18 cellular contexts compared by ENCODE assay signal in the genomic region with DNA sequence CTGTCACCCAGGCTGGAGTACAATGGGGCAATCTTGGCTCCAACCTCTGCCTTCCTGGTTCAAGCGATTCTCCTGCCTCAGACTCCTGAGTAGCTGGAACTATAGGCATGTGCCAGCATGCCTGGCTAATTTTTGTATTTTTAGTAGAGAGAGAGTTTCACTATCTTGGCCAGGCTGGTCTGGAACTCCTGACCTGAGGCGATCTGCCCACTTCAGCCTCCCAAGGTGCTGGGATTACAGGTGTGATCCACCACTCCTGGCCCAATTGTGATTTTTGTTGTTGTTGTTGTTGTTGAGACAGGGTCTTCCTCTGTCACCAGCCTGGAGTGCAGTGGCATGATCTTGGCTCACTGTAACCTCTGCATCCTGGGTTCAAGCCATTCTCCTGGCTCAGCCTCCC.
DNase-seq lines count a peak whose midpoint lies in the region; ATAC-seq, FAIRE-seq and TF ChIP-seq lines count a peak whose summit lies in the region.
"Had no signal": no experiment of that assay in that cellular context is flagged by ENCODE, and none has a peak within 500 bp of the region (broad histone marks: within the 10 kb centered on the region; RNA-seq: fewer than 3 reads in every experiment).

No MANE protein-coding gene starts in this region.

- FAIRE-seq in HepG2 (lab: Jason Lieb, UNC), result no peak
- FAIRE-seq: G401.6, GM12892, H1 had no signal

- 95% methylated on average over 2 of the region's 2 CpGs for WGBS in HepG2 (ENCODE audit: low lambda C conversion rate)
- 60% methylated on average over 1 of the region's 2 CpGs for WGBS in right lobe of liver (ENCODE audit: insufficient coverage, low coverage, low lambda C conversion rate, missing lambda C conversion rate)
- WGBS in sigmoid colon, 2 donors, result 96 to 98% methylated on average over 2 of the region's 2 CpGs

- H3K27me3 ChIP-seq in HepG2 (ENCODE audit: control insufficient read depth in 1 of 2, insufficient read depth in 2 of 2, low read length in 2 of 2) (no peaks in the 10 kb centered on the region), right lobe of liver (no peaks in the 10 kb centered on the region), sigmoid colon (no peaks in the 10 kb centered on the region)

- H3K9ac ChIP-seq in HepG2 (ENCODE audit: insufficient read depth, low read depth, low read length), result no peak overlapping the region
- H3K9ac ChIP-seq: GM23248 had no signal

- peak overlapping the region; percentile 42 for H3K27ac ChIP-seq in HepG2 (ENCODE audit: extremely low read length, insufficient read depth, low read length)
- no peak overlapping the region for H3K27ac ChIP-seq in right lobe of liver
- H3K27ac ChIP-seq in sigmoid colon, result peak overlapping the region in 3 of 4 donors; percentile 72 to 79 (median 76)
- H3K27ac ChIP-seq: GM23248 had no signal

- H3K79me2 ChIP-seq in HepG2 (ENCODE audit: insufficient read depth, low read length), result peaks cover 22% of the 10 kb centered on the region

- H3K27ac Mint-ChIP-seq in natural killer cell, result no peak overlapping the region

- TF ChIP-seq RAD21 in HepG2 (CRISPR knock-in tag; IDR thresholded peaks at IDR 0.05), result no peak

- H3K9me3 Mint-ChIP-seq in natural killer cell, result no peaks in the 10 kb centered on the region
- H3K9me3 Mint-ChIP-seq: CD4-positive, alpha-beta memory T cell had no signal

- TF ChIP-seq CTCF in HepG2 (CRISPR knock-in tag; IDR thresholded peaks at IDR 0.05) (no peak), right lobe of liver (IDR thresholded peaks at IDR 0.05) (no peak), epithelial cell of esophagus (IDR thresholded peaks at IDR 0.05; ENCODE audit: insufficient read depth, low read depth, low read length, missing control alignments) (no peak), sigmoid colon (IDR thresholded peaks at IDR 0.05) (no peak), natural killer cell (IDR thresholded peaks at IDR 0.05) (no peak)

- H3K27me3 Mint-ChIP-seq in natural killer cell (ENCODE audit: low read depth in 2 of 2), result no peaks in the 10 kb centered on the region
- H3K27me3 Mint-ChIP-seq: CD4-positive, alpha-beta memory T cell had no signal

- POLR2A ChIA-PET in HepG2 (lab: Yijun Ruan, JAX), result interaction anchor here (1.1 to 1.9 kb wide), 2 partner anchors 69 kb away, joined by 4 to 6 read pairs; a partner anchor contains a TSS

- H3K4me1 Mint-ChIP-seq in natural killer cell, result peaks cover 11 to 16% of the 10 kb centered on the region in 2 donors

- ATAC-seq in HepG2 (no peak), right lobe of liver (no peak), natural killer cell (no peak)

- no peak overlapping the region for H3K4me3 Mint-ChIP-seq in natural killer cell
- H3K4me3 Mint-ChIP-seq: CD4-positive, alpha-beta memory T cell had no signal

- TF ChIP-seq EP300 in HepG2 (IDR thresholded peaks at IDR 0.05; ENCODE audit: low read depth in 2 of 2, low read length in 2 of 2) (no peak), HepG2 (CRISPR knock-in tag; IDR thresholded peaks at IDR 0.05; ENCODE audit: borderline replicate concordance) (no peak), sigmoid colon (IDR thresholded peaks at IDR 0.05) (no peak)

- TF ChIP-seq POLR2A in HepG2 (IDR thresholded peaks at IDR 0.05; ENCODE audit: insufficient read depth in 1 of 2, low read depth in 2 of 2, low read length in 2 of 2), result no peak
- no peak for TF ChIP-seq POLR2A in right lobe of liver (IDR thresholded peaks at IDR 0.05)
- no peak for TF ChIP-seq POLR2A in sigmoid colon (IDR thresholded peaks at IDR 0.05)

- no peaks in the 10 kb centered on the region for H3K9me3 ChIP-seq in HepG2 (ENCODE audit: low read length)
- H3K9me3 ChIP-seq in right lobe of liver, result no peaks in the 10 kb centered on the region
- no peaks in the 10 kb centered on the region for H3K9me3 ChIP-seq in sigmoid colon

- DNase-seq in HepG2 (ENCODE audit: low spot score) (no peak), right lobe of liver (no peak), epithelial cell of esophagus (ENCODE audit: low read depth) (peak; percentile 23), sigmoid colon (no peak), natural killer cell (no peak), G401 (ENCODE audit: low spot score) (no peak)
- DNase-seq: C1 segment of cervical spinal cord; Calu3; CD4-positive, alpha-beta memory T cell; COR-L47; DMS53; DMS79 treated with DMSO at 0.1 percent for 48 hours; GM23248; H7; HCEC 1CT had no signal

- in situ Hi-C loops in HepG2 (cut with HindIII; ENCODE audit: extremely low pct_ligation_motif_present, low pct_unique_long_range_greater_than_20kb) (no loop called here), G401 (cut with HindIII; ENCODE audit: low sequenced_read_pairs) (no loop called here)

- intact Hi-C loops in HepG2 (cut with micrococcal nuclease; ENCODE audit: unreplicated experiment) (no loop called here), right lobe of liver (cut with DNase I) (no loop called here), sigmoid colon (cut with DNase I) (no loop called here), natural killer cell (cut with micrococcal nuclease) (no loop called here)

- H3K36me3 ChIP-seq in HepG2 (replicated peaks in 1 of 2; ENCODE audit: control insufficient read depth in 1 of 2, insufficient read depth in 2 of 2, low read length in 2 of 2), result no peaks in the 10 kb centered on the region; a peak in 1 of 5 replicates
- H3K36me3 ChIP-seq in right lobe of liver, result no peaks in the 10 kb centered on the region
- H3K36me3 ChIP-seq in sigmoid colon, result peaks cover 0 to 5% (median 0%) of the 10 kb centered on the region in 4 donors

- H4K20me1 ChIP-seq in HepG2 (ENCODE audit: insufficient read depth, low read length), result no peaks in the 10 kb centered on the region

- H3K36me3 Mint-ChIP-seq in natural killer cell, result peaks cover 7% of the 10 kb centered on the region

- H3K4me1 ChIP-seq in HepG2 (ENCODE audit: insufficient read depth, low read length), result peaks cover 81% of the 10 kb centered on the region
- H3K4me1 ChIP-seq in right lobe of liver, result peaks cover 0 to 37% (median 11%) of the 10 kb centered on the region in 4 donors
- H3K4me1 ChIP-seq in sigmoid colon, result peaks cover 0 to 53% (median 48%) of the 10 kb centered on the region in 4 donors

- H2AFZ ChIP-seq in HepG2 (ENCODE audit: low read length), result no peak overlapping the region
- H2AFZ ChIP-seq: GM23248 had no signal

- no peak overlapping the region for H3K4me3 ChIP-seq in HepG2 (replicated peaks in 1 of 3; ENCODE audit: insufficient read depth in 1 of 3, low read depth in 2 of 3, low read length in 3 of 3)
- H3K4me3 ChIP-seq in right lobe of liver, result no peak overlapping the region
- H3K4me3 ChIP-seq in epithelial cell of esophagus (ENCODE audit: low read length), result no peak overlapping the region
- no peak overlapping the region for H3K4me3 ChIP-seq in sigmoid colon
- H3K4me3 ChIP-seq: GM23248 had no signal

- H3K4me2 ChIP-seq in HepG2 (ENCODE audit: low read depth, low read length), result no peak overlapping the region

- BruUV-seq in HepG2 (replicated peaks; lab: Mats Ljungman, UMichigan), result no TSS peak

- CTCF ChIA-PET in HepG2 (lab: Yijun Ruan, JAX; ENCODE audit: low intra/inter-chr PET ratio, low total read pairs), result no interaction called here

TF ChIP-seq in HepG2, 621 proteins besides CTCF, POLR2A, EP300 and RAD21 (continues in another document):
- TF ChIP-seq RARG (CRISPR knock-in tag; IDR thresholded peaks at IDR 0.05; ENCODE audit: low read depth), result no peak
- TF ChIP-seq, protein P1, sequence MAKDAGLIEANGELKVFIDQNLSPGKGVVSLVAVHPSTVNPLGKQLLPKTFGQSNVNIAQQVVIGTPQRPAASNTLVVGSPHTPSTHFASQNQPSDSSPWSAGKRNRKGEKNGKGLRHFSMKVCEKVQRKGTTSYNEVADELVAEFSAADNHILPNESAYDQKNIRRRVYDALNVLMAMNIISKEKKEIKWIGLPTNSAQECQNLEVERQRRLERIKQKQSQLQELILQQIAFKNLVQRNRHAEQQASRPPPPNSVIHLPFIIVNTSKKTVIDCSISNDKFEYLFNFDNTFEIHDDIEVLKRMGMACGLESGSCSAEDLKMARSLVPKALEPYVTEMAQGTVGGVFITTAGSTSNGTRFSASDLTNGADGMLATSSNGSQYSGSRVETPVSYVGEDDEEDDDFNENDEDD (CRISPR knock-in tag; IDR thresholded peaks at IDR 0.05; ENCODE audit: borderline replicate concordance), result no peak
- no peak for TF ChIP-seq HOXD1 (CRISPR knock-in tag; IDR thresholded peaks at IDR 0.05)
- no peak for TF ChIP-seq ZNF160 (CRISPR knock-in tag; IDR thresholded peaks at IDR 0.05)
- TF ChIP-seq, protein P2, sequence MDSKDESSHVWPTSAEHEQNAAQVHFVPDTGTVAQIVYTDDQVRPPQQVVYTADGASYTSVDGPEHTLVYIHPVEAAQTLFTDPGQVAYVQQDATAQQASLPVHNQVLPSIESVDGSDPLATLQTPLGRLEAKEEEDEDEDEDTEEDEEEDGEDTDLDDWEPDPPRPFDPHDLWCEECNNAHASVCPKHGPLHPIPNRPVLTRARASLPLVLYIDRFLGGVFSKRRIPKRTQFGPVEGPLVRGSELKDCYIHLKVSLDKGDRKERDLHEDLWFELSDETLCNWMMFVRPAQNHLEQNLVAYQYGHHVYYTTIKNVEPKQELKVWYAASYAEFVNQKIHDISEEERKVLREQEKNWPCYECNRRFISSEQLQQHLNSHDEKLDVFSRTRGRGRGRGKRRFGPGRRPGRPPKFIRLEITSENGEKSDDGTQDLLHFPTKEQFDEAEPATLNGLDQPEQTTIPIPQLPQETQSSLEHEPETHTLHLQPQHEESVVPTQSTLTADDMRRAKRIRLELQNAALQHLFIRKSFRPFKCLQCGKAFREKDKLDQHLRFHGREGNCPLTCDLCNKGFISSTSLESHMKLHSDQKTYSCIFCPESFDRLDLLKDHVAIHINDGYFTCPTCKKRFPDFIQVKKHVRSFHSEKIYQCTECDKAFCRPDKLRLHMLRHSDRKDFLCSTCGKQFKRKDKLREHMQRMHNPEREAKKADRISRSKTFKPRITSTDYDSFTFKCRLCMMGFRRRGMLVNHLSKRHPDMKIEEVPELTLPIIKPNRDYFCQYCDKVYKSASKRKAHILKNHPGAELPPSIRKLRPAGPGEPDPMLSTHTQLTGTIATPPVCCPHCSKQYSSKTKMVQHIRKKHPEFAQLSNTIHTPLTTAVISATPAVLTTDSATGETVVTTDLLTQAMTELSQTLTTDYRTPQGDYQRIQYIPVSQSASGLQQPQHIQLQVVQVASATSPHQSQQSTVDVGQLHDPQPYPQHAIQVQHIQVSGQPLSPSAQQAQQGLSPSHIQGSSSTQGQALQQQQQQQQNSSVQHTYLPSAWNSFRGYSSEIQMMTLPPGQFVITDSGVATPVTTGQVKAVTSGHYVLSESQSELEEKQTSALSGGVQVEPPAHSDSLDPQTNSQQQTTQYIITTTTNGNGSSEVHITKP (CRISPR knock-in tag; IDR thresholded peaks at IDR 0.05; ENCODE audit: low read depth), result no peak
- 0 out of 2 replicates have a peak, but pooled peaks have one; percentile 48 for TF ChIP-seq FLYWCH1 (CRISPR knock-in tag; IDR thresholded peaks at IDR 0.05)

Comparison
In these comparisons a context has a peak if more than half of its experiments do, and no peak if none do; other contexts are left out.
1. H3K27ac ChIP-seq: peak in HepG2 (single experiment) and sigmoid colon (3 of 4); none in right lobe of liver (0 of 3).